ENCODE assay signal across 4 cellular contexts in genomic region chr7:142758312-142758711, GRCh38. TPM values are rescaled to one million over a fixed set of nuclear protein-coding genes. Genes with fewer than 3 reads are reported as not detected.
"Had no signal": no experiment of that assay in that cellular context is flagged by ENCODE, and none has a peak within 500 bp of the region (broad histone marks: within the 10 kb centered on the region; RNA-seq: fewer than 3 reads in every experiment).

No MANE protein-coding gene starts in this region.

RNA-seq across cellular contexts. Expression of gene PRSS1, which starts 9.0 kb away (rescaled TPM):
- total RNA-seq: LHCN-M2, M059J, MCF 10A, NCI-H460 had no signal

RNA-seq across cellular contexts. Expression of gene PRSS2, which starts 12.5 kb away (rescaled TPM):
- total RNA-seq: LHCN-M2, M059J, MCF 10A, NCI-H460 had no signal
